Comparison of ENCODE assay signal across 11 cellular contexts in the genomic region with DNA sequence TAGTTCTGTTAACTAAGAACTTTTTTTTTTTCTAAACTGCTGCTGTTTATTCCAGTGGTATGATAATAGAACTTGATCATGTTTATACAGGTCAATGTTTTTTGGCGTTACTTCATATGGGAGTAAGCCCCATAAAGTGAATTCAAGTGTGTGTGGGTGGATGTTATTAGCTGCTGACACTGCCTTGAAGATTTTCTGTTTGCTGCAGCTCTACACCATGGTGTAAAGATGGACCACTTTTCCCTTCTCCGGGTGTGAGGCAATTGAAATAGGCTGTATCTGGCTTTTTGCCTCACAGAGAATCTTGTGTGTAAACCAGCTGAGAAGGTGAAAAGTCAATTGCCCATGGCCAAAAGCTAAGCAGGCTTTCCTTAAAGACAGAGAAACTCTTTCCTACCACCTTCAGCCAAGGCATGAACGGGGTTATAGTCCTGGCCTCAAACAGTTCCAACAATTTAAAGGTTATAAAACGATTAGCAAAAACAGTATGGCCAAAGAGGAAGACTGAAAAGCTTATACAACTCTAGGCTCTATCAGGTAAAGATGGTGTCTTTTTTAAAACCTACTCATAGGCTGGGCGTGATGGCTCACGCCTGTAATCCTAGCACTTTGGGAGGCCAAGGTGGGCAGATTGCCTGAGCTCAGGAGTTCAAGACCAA. TPM values are rescaled to one million over a fixed set of nuclear protein-coding genes. Genes with fewer than 3 reads are reported as not detected.
DNase-seq lines count a peak whose midpoint lies in the region; ATAC-seq and TF ChIP-seq lines count a peak whose summit lies in the region.
"Had no signal": no experiment of that assay in that cellular context is flagged by ENCODE, and none has a peak within 500 bp of the region (broad histone marks: within the 10 kb centered on the region; RNA-seq: fewer than 3 reads in every experiment).

No MANE protein-coding gene starts in this region.

- H3K27me3 Mint-ChIP-seq in MCF 10A (ENCODE audit: insufficient read depth, unreplicated experiment), result no peaks in the 10 kb centered on the region

- BruUV-seq in MCF 10A (replicated peaks; lab: Mats Ljungman, UMichigan) (TSS peak; percentile 98), PC-3 (replicated peaks; lab: Mats Ljungman, UMichigan) (no TSS peak)

- no peaks in the 10 kb centered on the region for H3K9me3 Mint-ChIP-seq in MCF 10A (ENCODE audit: unreplicated experiment)

- H3K79me2 ChIP-seq in OCI-LY3 (ENCODE audit: low read length), result no peaks in the 10 kb centered on the region
- no peaks in the 10 kb centered on the region for H3K79me2 ChIP-seq in PC-3 (ENCODE audit: low read length)

- H3K4me2 ChIP-seq in OCI-LY3 (ENCODE audit: low read length) (peak overlapping the region; percentile 4; the same call in 1 of the 2 replicates), PC-3 (ENCODE audit: low read length) (no peak overlapping the region)

- H3K27me3 ChIP-seq in breast epithelium (no peaks in the 10 kb centered on the region), OCI-LY3 (ENCODE audit: low read depth, low read length) (peaks cover 22% of the 10 kb centered on the region), suprapubic skin (no peaks in the 10 kb centered on the region), PC-3 (ENCODE audit: low read length) (no peaks in the 10 kb centered on the region)
- H3K27me3 ChIP-seq: gastroesophageal sphincter, vagina had no signal

- H3K4me3 ChIP-seq in breast epithelium (no peak overlapping the region), OCI-LY3 (ENCODE audit: low read length) (no peak overlapping the region), suprapubic skin (no peak overlapping the region), PC-3 (ENCODE audit: low read length) (no peak overlapping the region)
- H3K4me3 ChIP-seq: gastroesophageal sphincter, vagina had no signal

- H3K9ac ChIP-seq in OCI-LY3 (ENCODE audit: low read length), result no peak overlapping the region
- H3K9ac ChIP-seq in PC-3 (ENCODE audit: low read length), result no peak overlapping the region

- no peak for TF ChIP-seq EP300 in suprapubic skin (IDR thresholded peaks at IDR 0.05)

- no peak overlapping the region for H3K4me3 Mint-ChIP-seq in MCF 10A (ENCODE audit: unreplicated experiment)

- H3F3A ChIP-seq in PC-3 (ENCODE audit: low read length, unreplicated experiment), result no peaks in the 10 kb centered on the region

- H4K20me1 ChIP-seq in OCI-LY3 (ENCODE audit: insufficient read depth, low read length) (no peaks in the 10 kb centered on the region), PC-3 (ENCODE audit: low read length) (no peaks in the 10 kb centered on the region)

- peak; percentile 36 for DNase-seq in MCF 10A (ENCODE audit: unreplicated experiment)
- DNase-seq in breast epithelium (ENCODE audit: low spot score in 2 of 2), result no peak
- DNase-seq in suprapubic skin (ENCODE audit: low spot score in 2 of 2), result no peak
- DNase-seq in PC-3, result no peak
- no peak for DNase-seq in DMS79 (lab: John Stamatoyannopoulos, UW)
- DNase-seq in NCI-H1092 (lab: John Stamatoyannopoulos, UW), result no peak
- DNase-seq: anterior cingulate cortex had no signal

- CTCF ChIA-PET in MCF 10A (lab: Yijun Ruan, JAX) (interaction anchor here (0.6 to 1.0 kb wide), 3 partner anchors 13 to 69 kb away, joined by 3 to 7 read pairs (median 4); no protein-coding TSS in a partner anchor), PC-3 (lab: Charles Lee) (no interaction called here)

- H2AFZ ChIP-seq in OCI-LY3 (ENCODE audit: low read depth, low read length) (no peak overlapping the region), PC-3 (ENCODE audit: low read length) (no peak overlapping the region)

- H3K4me1 ChIP-seq in breast epithelium, result no peaks in the 10 kb centered on the region
- H3K4me1 ChIP-seq in OCI-LY3 (ENCODE audit: low read length), result peaks cover 5% of the 10 kb centered on the region
- peaks cover 16% of the 10 kb centered on the region for H3K4me1 ChIP-seq in suprapubic skin
- H3K4me1 ChIP-seq in PC-3 (ENCODE audit: insufficient read depth, low read length), result peaks cover 9% of the 10 kb centered on the region; the same call in 1 of the 2 replicates
- H3K4me1 ChIP-seq: gastroesophageal sphincter had no signal

- H3K4me1 Mint-ChIP-seq in MCF 10A (ENCODE audit: insufficient read depth, unreplicated experiment), result peaks cover 15% of the 10 kb centered on the region

- H3K9me2 ChIP-seq in PC-3 (replicated peaks; ENCODE audit: low read length), result no peaks in the 10 kb centered on the region

- no peak overlapping the region for H3K27ac Mint-ChIP-seq in MCF 10A (ENCODE audit: low read depth, unreplicated experiment)

- no peak for TF ChIP-seq POLR2A in breast epithelium (IDR thresholded peaks at IDR 0.05)
- no peak for TF ChIP-seq POLR2A in suprapubic skin (IDR thresholded peaks at IDR 0.05)

- H3K36me3 ChIP-seq in breast epithelium, result no peaks in the 10 kb centered on the region
- H3K36me3 ChIP-seq in OCI-LY3 (replicated peaks; ENCODE audit: low read depth, low read length), result no peaks in the 10 kb centered on the region
- no peaks in the 10 kb centered on the region for H3K36me3 ChIP-seq in suprapubic skin
- H3K36me3 ChIP-seq in PC-3 (ENCODE audit: low read depth, low read length), result no peaks in the 10 kb centered on the region
- H3K36me3 ChIP-seq: gastroesophageal sphincter, vagina had no signal

- no peak for TF ChIP-seq CTCF in MCF 10A (IDR thresholded peaks at IDR 0.05; ENCODE audit: unreplicated experiment)
- TF ChIP-seq CTCF in breast epithelium (IDR thresholded peaks at IDR 0.05), result no peak
- TF ChIP-seq CTCF in OCI-LY3 (IDR thresholded peaks at IDR 0.05; ENCODE audit: low read depth, low read length), result no peak
- TF ChIP-seq CTCF in suprapubic skin (IDR thresholded peaks at IDR 0.05), result no peak
- no peak for TF ChIP-seq CTCF in PC-3 (conservative IDR thresholded peaks at IDR 0.05; ENCODE audit: low read depth, low read length)

- H3K9me3 ChIP-seq in breast epithelium, result no peaks in the 10 kb centered on the region
- no peaks in the 10 kb centered on the region for H3K9me3 ChIP-seq in OCI-LY3 (ENCODE audit: insufficient read depth, low read length)
- H3K9me3 ChIP-seq in suprapubic skin, result no peaks in the 10 kb centered on the region
- H3K9me3 ChIP-seq in PC-3 (ENCODE audit: low read length), result no peaks in the 10 kb centered on the region
- H3K9me3 ChIP-seq: gastroesophageal sphincter, vagina had no signal

- H3K27ac ChIP-seq in breast epithelium (no peak overlapping the region), OCI-LY3 (ENCODE audit: low read length) (no peak overlapping the region), suprapubic skin (peak overlapping the region; percentile 67), PC-3 (ENCODE audit: low read length) (no peak overlapping the region)
- H3K27ac ChIP-seq: gastroesophageal sphincter, vagina had no signal

- intact Hi-C loops in MCF 10A (cut with micrococcal nuclease) (loop anchor here (2.0 kb wide), 1 partner anchor 57 kb away; no protein-coding TSS in a partner anchor), breast epithelium (cut with DNase I; ENCODE audit: low total_unique reads) (no loop called here), PC-3 (cut with micrococcal nuclease) (no loop called here)

- H3K36me3 Mint-ChIP-seq in MCF 10A (ENCODE audit: insufficient read depth, unreplicated experiment), result no peaks in the 10 kb centered on the region

- ATAC-seq in esophagus mucosa (peak; percentile 66), PC-3 (no peak)
- ATAC-seq: gastroesophageal sphincter had no signal

- WGBS in suprapubic skin, result 42% methylated on average over 6 of the region's 6 CpGs

- POLR2A ChIA-PET in MCF 10A (lab: Yijun Ruan, JAX), result interaction anchor here (0.9 to 1.8 kb wide), 5 partner anchors 10 to 102 kb away, joined by 3 to 7 read pairs (median 3); no protein-coding TSS in a partner anchor
- POLR2A ChIA-PET in PC-3 (lab: Charles Lee; ENCODE audit: unreplicated experiment), result no interaction called here

RNA-seq across cellular contexts. Expression of gene ABCA1, which starts 33.9 kb away (rescaled TPM):
- total RNA-seq in MCF 10A (2022) (0.15 and 0.28 TPM in 2 replicates), breast epithelium (100 to 1,000 TPM in 1 of 3 donors, 10 to 100 TPM in 2; 57.0 to 100 (median 67.8) TPM), esophagus mucosa (23.9 TPM), suprapubic skin (10 to 100 TPM; 24.5 to 89.1 (median 48.5) TPM), PC-3 (2014; rRNA removed) (2.3 and 2.5 TPM in 2 replicates)
